In the genomic region with DNA sequence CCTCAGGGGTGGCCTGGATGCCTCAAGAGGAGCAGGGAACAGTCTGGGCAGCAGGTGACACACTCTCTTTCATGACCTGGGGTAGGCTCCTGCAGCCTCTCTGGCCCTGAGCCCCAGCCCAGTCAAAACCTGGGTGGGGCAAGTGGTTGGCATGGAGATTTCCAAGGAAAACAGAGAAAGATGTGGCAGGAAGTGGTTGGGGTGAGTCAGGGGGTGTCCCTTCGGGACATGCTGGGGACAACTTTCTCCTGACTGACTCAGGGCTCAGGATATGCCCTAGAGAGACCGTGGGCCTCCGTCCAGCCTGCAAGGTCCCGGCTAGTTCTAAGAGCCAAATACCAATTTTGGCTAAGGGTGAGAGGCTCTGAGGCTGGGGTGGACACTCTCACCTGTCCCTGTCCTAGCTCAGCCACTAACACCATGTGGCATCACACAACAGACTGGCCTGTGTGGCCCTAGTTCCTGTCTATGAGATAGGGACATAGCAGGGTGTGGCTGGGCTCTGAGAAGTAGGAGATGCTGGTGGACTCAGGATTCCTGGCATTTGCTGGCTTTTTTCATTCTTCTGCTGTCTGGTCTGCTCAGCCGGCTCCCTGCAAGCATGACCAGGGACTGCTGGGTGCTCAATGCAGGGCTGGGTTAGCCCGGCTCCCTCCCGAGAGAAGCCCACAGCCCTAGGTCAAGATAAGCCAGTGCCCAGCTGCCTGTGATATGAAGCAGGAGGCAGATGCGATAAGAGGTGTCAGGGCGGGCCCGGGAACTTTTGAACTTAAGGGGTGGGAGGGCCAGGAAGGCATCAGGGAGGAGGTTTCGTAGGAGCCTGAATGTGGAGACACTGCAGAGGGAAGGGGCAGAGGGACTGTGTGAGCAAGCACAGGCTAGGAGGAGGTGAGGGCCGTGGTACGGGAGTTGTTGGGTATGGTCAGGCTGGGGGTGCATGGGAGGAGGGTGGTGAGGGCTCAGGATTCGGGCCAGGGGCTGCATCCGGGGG, we compare ENCODE assay signal across 10 cellular contexts. TPM values are rescaled to one million over a fixed set of nuclear protein-coding genes. Genes with fewer than 3 reads are reported as not detected.
A peak's percentile ranks its signal among the peaks of the same experiment; 100 is the strongest.
DNase-seq lines count a peak whose midpoint lies in the region; ATAC-seq, FAIRE-seq and TF ChIP-seq lines count a peak whose summit lies in the region.
"Had no signal": no experiment of that assay in that cellular context is flagged by ENCODE, and none has a peak within 500 bp of the region (broad histone marks: within the 10 kb centered on the region; RNA-seq: fewer than 3 reads in every experiment).

No MANE protein-coding gene starts in this region.

- H3K9me1 ChIP-seq in K562 (ENCODE audit: control insufficient read depth, insufficient read depth, low read length) = no peaks in the 10 kb centered on the region

- ATAC-seq in activated naive CD4-positive, alpha-beta T cell treated with anti-CD3 and anti-CD28 coated beads, Interleukin-2, amount 50 U/mL, for 72 hours = peak; percentile 47 to 85
- ATAC-seq in K562 = peak; percentile 79

- H3K9ac ChIP-seq in K562 (ENCODE audit: insufficient read depth in 1 of 2, low read depth in 2 of 2, low read length in 2 of 2) (peak overlapping the region; percentile 56 to 84), kidney (ENCODE audit: low read length in 2 of 2) (peak overlapping the region in 1 of 2 donors; percentile 79)

- H3K4me1 Mint-ChIP-seq in activated T-helper 2 cell treated with anti-CD3 and anti-CD28 coated beads, Interferon-gamma antibody, Interleukin-2, Interleukin-4, amounts not matched to agents 10 μg/mL and 5 μg/mL and 100 μg/mL, durations not matched to agents 14 hours and 24 hours and 36 hours (ENCODE audit: low read depth) = peaks cover 1% of the 10 kb centered on the region
- H3K4me1 Mint-ChIP-seq: CD4-positive, CD25-positive, alpha-beta regulatory T cell had no signal

- TF ChIP-seq EP300 in K562 (IDR thresholded peaks at IDR 0.05; ENCODE audit: low read length) = peak; percentile 97

- no peak overlapping the region for H3K4me3 Mint-ChIP-seq in activated T-helper 2 cell treated with anti-CD3 and anti-CD28 coated beads, Interferon-gamma antibody, Interleukin-2, Interleukin-4, amounts not matched to agents 10 μg/mL and 5 μg/mL and 100 μg/mL, durations not matched to agents 14 hours and 24 hours and 36 hours (ENCODE audit: low read depth)
- H3K4me3 Mint-ChIP-seq: CD4-positive, CD25-positive, alpha-beta regulatory T cell; mesothelial cell of epicardium had no signal

- peak overlapping the region; percentile 5 for H3K4me3 ChIP-seq in K562
- H3K4me3 ChIP-seq in kidney (ENCODE audit: low read length in 2 of 2) = peak overlapping the region; percentile 77 to 94

- peak overlapping the region; percentile 42 for H2AFZ ChIP-seq in K562 (ENCODE audit: low read depth, low read length)

- no peaks in the 10 kb centered on the region for H3K27me3 Mint-ChIP-seq in activated T-helper 2 cell treated with anti-CD3 and anti-CD28 coated beads, Interferon-gamma antibody, Interleukin-2, Interleukin-4, amounts not matched to agents 10 μg/mL and 5 μg/mL and 100 μg/mL, durations not matched to agents 14 hours and 24 hours and 36 hours (ENCODE audit: low read depth)
- H3K27me3 Mint-ChIP-seq: CD4-positive, CD25-positive, alpha-beta regulatory T cell had no signal

- POLR2A ChIA-PET in K562 (lab: Yijun Ruan, JAX) = interaction anchor here (0.6 to 1.4 kb wide), 4 partner anchors 16 to 1828 kb away, joined by 3 read pairs; no protein-coding TSS in a partner anchor

- no peaks in the 10 kb centered on the region; the same call in 2 of the 3 replicates for H3K79me2 ChIP-seq in K562 (ENCODE audit: control insufficient read depth, insufficient read depth, low read length)

- CTCF ChIA-PET in K562 (lab: Yijun Ruan, JAX; ENCODE audit: low intra/inter-chr PET ratio) = no interaction called here

- H4K20me1 ChIP-seq in K562 (replicated peaks; ENCODE audit: control insufficient read depth, insufficient read depth, low read length) = no peaks in the 10 kb centered on the region

- TF ChIP-seq POLR2A in K562 (conservative IDR thresholded peaks at IDR 0.05) = no peak; the same call in 1 of the 2 replicates

- TF ChIP-seq RAD21 in K562 (CRISPR knock-in tag; conservative IDR thresholded peaks at IDR 0.05 in 1 of 2, IDR thresholded peaks at IDR 0.05 in 1 of 2) = no peak

- H3K4me1 ChIP-seq in K562 (replicated peaks in 1 of 2; ENCODE audit: control insufficient read depth in 2 of 2, insufficient read depth in 2 of 2, low read length in 2 of 2) (peaks cover 74 to 82% of the 10 kb centered on the region in 2 experiments), kidney (ENCODE audit: control insufficient read depth in 1 of 2, insufficient read depth in 1 of 2, low read depth in 1 of 2, low read length in 2 of 2) (peaks cover 4 to 6% of the 10 kb centered on the region in 2 donors)

- FAIRE-seq in K562 (lab: Jason Lieb, UNC) (peak; percentile 96), kidney (lab: Jason Lieb, UNC) (no peak), urothelium cell line (lab: Jason Lieb, UNC) (no peak), GM19239 (lab: Jason Lieb, UNC) (no peak)

- no peaks in the 10 kb centered on the region for H3K27me3 ChIP-seq in K562 (ENCODE audit: control insufficient read depth in 2 of 2, insufficient read depth in 2 of 2, low read length in 2 of 2)

- in situ Hi-C loops in K562 (cut with MboI) = no loop called here

- H3K27ac ChIP-seq in K562 (ENCODE audit: extremely low read depth, low read depth, low read length) = peak overlapping the region; percentile 82
- H3K27ac ChIP-seq in kidney (ENCODE audit: low read depth in 2 of 2, low read length in 2 of 2) = peak overlapping the region; percentile 8 to 81

- peak overlapping the region; percentile 11 to 68 for H3K27ac Mint-ChIP-seq in activated naive CD4-positive, alpha-beta T cell treated with anti-CD3 and anti-CD28 coated beads, Interleukin-2, amount 50 U/mL, for 72 hours
- H3K27ac Mint-ChIP-seq in activated T-helper 2 cell treated with anti-CD3 and anti-CD28 coated beads, Interferon-gamma antibody, Interleukin-2, Interleukin-4, amounts not matched to agents 10 μg/mL and 5 μg/mL and 100 μg/mL, durations not matched to agents 14 hours and 24 hours and 36 hours = no peak overlapping the region
- H3K27ac Mint-ChIP-seq: CD4-positive, CD25-positive, alpha-beta regulatory T cell; mesothelial cell of epicardium had no signal

- 0 out of 6 replicates have a peak, but pooled peaks of 1 of the 3 experiments have one; percentile 6 for TF ChIP-seq CTCF in K562 (IDR thresholded peaks at IDR 0.05 in 2 of 3, conservative IDR thresholded peaks at IDR 0.05 in 1 of 3; ENCODE audit: insufficient read depth in 2 of 3, low read depth in 1 of 3, low read length in 3 of 3)
- no peak for TF ChIP-seq CTCF in kidney (IDR thresholded peaks at IDR 0.05; ENCODE audit: borderline replicate concordance, extremely low read depth, insufficient read depth)

- H3K36me3 Mint-ChIP-seq in activated naive CD4-positive, alpha-beta T cell treated with anti-CD3 and anti-CD28 coated beads, Interleukin-2, amount 50 U/mL, for 72 hours = no peaks in the 10 kb centered on the region
- H3K36me3 Mint-ChIP-seq in activated T-helper 2 cell treated with anti-CD3 and anti-CD28 coated beads, Interferon-gamma antibody, Interleukin-2, Interleukin-4, amounts not matched to agents 10 μg/mL and 5 μg/mL and 100 μg/mL, durations not matched to agents 14 hours and 24 hours and 36 hours (ENCODE audit: low read depth) = no peaks in the 10 kb centered on the region
- H3K36me3 Mint-ChIP-seq: CD4-positive, CD25-positive, alpha-beta regulatory T cell; mesothelial cell of epicardium had no signal

- no TSS peak for BruUV-seq in K562 (replicated peaks; lab: Mats Ljungman, UMichigan)

- no peaks in the 10 kb centered on the region for H3K9me3 ChIP-seq in K562 (replicated peaks; ENCODE audit: control insufficient read depth, insufficient read depth, low read depth, low read length)
- H3K9me3 ChIP-seq in kidney (ENCODE audit: control insufficient read depth in 1 of 2, low read length in 2 of 2) = no peaks in the 10 kb centered on the region

- H3K4me2 ChIP-seq in K562 (ENCODE audit: insufficient read depth, low read length) = peak overlapping the region; percentile 70

- H3K36me3 ChIP-seq in K562 (ENCODE audit: control insufficient read depth, insufficient read depth, low read length) = no peaks in the 10 kb centered on the region
- H3K36me3 ChIP-seq in kidney (ENCODE audit: control insufficient read depth in 1 of 2, insufficient read depth in 2 of 2, low read length in 2 of 2) = no peaks in the 10 kb centered on the region

- H3K9me3 Mint-ChIP-seq in activated naive CD4-positive, alpha-beta T cell treated with anti-CD3 and anti-CD28 coated beads, Interleukin-2, amount 50 U/mL, for 72 hours = no peaks in the 10 kb centered on the region
- H3K9me3 Mint-ChIP-seq in activated T-helper 2 cell treated with anti-CD3 and anti-CD28 coated beads, Interferon-gamma antibody, Interleukin-2, Interleukin-4, amounts not matched to agents 10 μg/mL and 5 μg/mL and 100 μg/mL, durations not matched to agents 14 hours and 24 hours and 36 hours = no peaks in the 10 kb centered on the region
- H3K9me3 Mint-ChIP-seq: CD4-positive, CD25-positive, alpha-beta regulatory T cell; mesothelial cell of epicardium had no signal

- intact Hi-C loops in K562 (cut with micrococcal nuclease) = loop anchor here (1.0 to 2.0 kb wide), 3 partner anchors 18 to 154 kb away; no protein-coding TSS in a partner anchor
- intact Hi-C loops in kidney (cut with DNase I) = no loop called here
- intact Hi-C loops in activated T-helper 2 cell treated with anti-CD3 and anti-CD28 coated beads, Interferon-gamma antibody, Interleukin-2, Interleukin-4, amounts not matched to agents 10 μg/mL and 5 μg/mL and 100 μg/mL, durations not matched to agents 14 hours and 24 hours and 36 hours (cut with micrococcal nuclease) = no loop called here

- DNase-seq in activated naive CD4-positive, alpha-beta T cell treated with anti-CD3 and anti-CD28 coated beads, Interleukin-2, amount 50 U/mL, for 72 hours (ENCODE audit: low spot score in 2 of 2) = no peak
- no peak for DNase-seq in activated naive CD4-positive, alpha-beta T cell treated with anti-CD3 and anti-CD28 coated beads, Interleukin-2, amount 50 U/mL, for 16 hours
- DNase-seq in K562 (ENCODE audit: extremely low read depth in 1 of 4, low spot score in 3 of 4) (peak; percentile 92 to 94 (median 94)), kidney (no peak), urothelium cell line (ENCODE audit: low spot score) (peak; percentile 86), NCI-H1092 treated with DMSO at 0.1 percent for 48 hours (lab: John Stamatoyannopoulos, UW) (no peak), GM19239 (ENCODE audit: insufficient read length, low spot score) (no peak)
- no peak for DNase-seq in activated T-helper 2 cell treated with anti-CD3 and anti-CD28 coated beads, Interferon-gamma antibody, Interleukin-2, Interleukin-4, amounts not matched to agents 10 μg/mL and 5 μg/mL and 100 μg/mL, durations not matched to agents 14 hours and 24 hours and 36 hours (ENCODE audit: low spot score)
- DNase-seq: CD4-positive, CD25-positive, alpha-beta regulatory T cell had no signal

- 5% methylated on average over 15 of the region's 15 CpGs for WGBS in K562 (ENCODE audit: insufficient coverage, low coverage, missing lambda C conversion rate)

RNA-seq across cellular contexts. Expression of a gene that starts 3.3 kb away (rescaled TPM):
- total RNA-seq in activated naive CD4-positive, alpha-beta T cell treated with anti-CD3 and anti-CD28 coated beads, Interleukin-2, amount 50 U/mL, for 72 hours = under 1 TPM in 1 of 2 donors, not detected in 1; 0.11 TPM
- 3.5 and 8.8 TPM in 2 replicates for total RNA-seq in K562 (2011; cell fraction: chromatin; rRNA removed; ENCODE audit: low replicate concordance)
- total RNA-seq in K562 (2011; cell fraction: nucleolus; rRNA removed) = 9.5 and 9.6 TPM in 2 replicates
- 8.4 and 15.0 TPM in 2 replicates for total RNA-seq in K562 (2011; cell fraction: nucleoplasm; rRNA removed)
- 3.1 and 9.0 TPM in 2 replicates for total RNA-seq in K562 (2014; rRNA removed)
- total RNA-seq in K562 (2014; rRNA removed; fragmentation: Illumina TruSeq; extraction: Trizol) = 2.8 and 4.1 TPM in 2 replicates
- 3.6 and 4.2 TPM in 2 replicates for total RNA-seq in K562 (2015; rRNA removed; fragmentation: Illumina TruSeq; extraction: Trizol)
- 6.7 and 6.9 TPM in 2 replicates for total RNA-seq in K562 (2021)
- 8.7 and 12.6 TPM in 2 replicates for polyA plus RNA-seq in K562 (2011; rRNA removed)
- 8.5 and 20.6 TPM in 2 replicates for polyA plus RNA-seq in K562 (2011; cell fraction: cytosol; rRNA removed)
- 12.3 and 20.4 TPM in 2 replicates for polyA plus RNA-seq in K562 (2011; cell fraction: nucleus; rRNA removed)
- 3.2 and 4.3 TPM in 2 replicates for polyA plus RNA-seq in K562 (2012)
- 7.8 and 8.6 TPM in 2 replicates for polyA plus RNA-seq in K562 (2014; fragmentation: Illumina TruSeq; extraction: Trizol)
- under 1 TPM; 0.18 to 0.45 TPM for polyA plus RNA-seq in K562 (2014; fragmentation: Nextera tagmentation; extraction: Ambion mirVana)
- polyA plus RNA-seq in K562 (2014; rRNA removed) = 5.4 and 6.7 TPM in 2 replicates
- polyA minus RNA-seq in K562 (2011; rRNA and poly(A)+ RNA removed) = 6.1 and 10.7 TPM in 2 replicates
- 3.5 and 6.3 TPM in 2 replicates for polyA minus RNA-seq in K562 (2011; cell fraction: cytosol; rRNA and poly(A)+ RNA removed)
- polyA minus RNA-seq in K562 (2011; cell fraction: nucleus; rRNA and poly(A)+ RNA removed) = 2.7 and 2.8 TPM in 2 replicates
- total RNA-seq in kidney = 291 TPM
- polyA plus RNA-seq in kidney (ENCODE audit: insufficient read depth, low read depth, low replicate concordance) = 617 TPM
- not detected in 2 replicates for total RNA-seq in activated T-helper 2 cell treated with anti-CD3 and anti-CD28 coated beads, Interferon-gamma antibody, Interleukin-2, Interleukin-4, amounts not matched to agents 10 μg/mL and 5 μg/mL and 100 μg/mL, durations not matched to agents 14 hours and 24 hours and 36 hours
- polyA plus RNA-seq: CD4-positive, CD25-positive, alpha-beta regulatory T cell had no signal

RNA-seq across cellular contexts. Expression of a gene that starts 48.8 kb away (rescaled TPM):
- not detected for total RNA-seq in activated naive CD4-positive, alpha-beta T cell treated with anti-CD3 and anti-CD28 coated beads, Interleukin-2, amount 50 U/mL, for 72 hours
- not detected in 2 replicates for total RNA-seq in K562 (2011; cell fraction: chromatin; rRNA removed; ENCODE audit: low replicate concordance)
- total RNA-seq in K562 (2011; cell fraction: nucleolus; rRNA removed) = not detected in 2 replicates
- total RNA-seq in K562 (2011; cell fraction: nucleoplasm; rRNA removed) = not detected in 2 replicates
- 0.61 TPM in 1 of 2 replicates, not detected in the other for total RNA-seq in K562 (2014; rRNA removed)
- total RNA-seq in K562 (2014; rRNA removed; fragmentation: Illumina TruSeq; extraction: Trizol) = not detected in 2 replicates
- total RNA-seq in K562 (2015; rRNA removed; fragmentation: Illumina TruSeq; extraction: Trizol) = not detected in 2 replicates
- total RNA-seq in K562 (2021) = not detected in 2 replicates
- polyA plus RNA-seq in K562 (2011; rRNA removed) = not detected in 2 replicates
- polyA plus RNA-seq in K562 (2011; cell fraction: cytosol; rRNA removed) = not detected in 2 replicates
- 0.25 TPM in 1 of 2 replicates, not detected in the other for polyA plus RNA-seq in K562 (2011; cell fraction: nucleus; rRNA removed)
- polyA plus RNA-seq in K562 (2012) = not detected in 2 replicates
- polyA plus RNA-seq in K562 (2014; fragmentation: Illumina TruSeq; extraction: Trizol) = not detected in 2 replicates
- not detected for polyA plus RNA-seq in K562 (2014; fragmentation: Nextera tagmentation; extraction: Ambion mirVana)
- polyA plus RNA-seq in K562 (2014; rRNA removed) = not detected in 2 replicates
- not detected in 2 replicates for polyA minus RNA-seq in K562 (2011; rRNA and poly(A)+ RNA removed)
- polyA minus RNA-seq in K562 (2011; cell fraction: cytosol; rRNA and poly(A)+ RNA removed) = not detected in 2 replicates
- not detected in 2 replicates for polyA minus RNA-seq in K562 (2011; cell fraction: nucleus; rRNA and poly(A)+ RNA removed)
- total RNA-seq in kidney = not detected
- polyA plus RNA-seq in kidney (ENCODE audit: insufficient read depth, low read depth, low replicate concordance) = 0.75 TPM
- total RNA-seq in activated T-helper 2 cell treated with anti-CD3 and anti-CD28 coated beads, Interferon-gamma antibody, Interleukin-2, Interleukin-4, amounts not matched to agents 10 μg/mL and 5 μg/mL and 100 μg/mL, durations not matched to agents 14 hours and 24 hours and 36 hours = not detected in 2 replicates
- total RNA-seq: CD4-positive, CD25-positive, alpha-beta regulatory T cell; mesothelial cell of epicardium had no signal
- polyA plus RNA-seq: CD4-positive, CD25-positive, alpha-beta regulatory T cell had no signal

Comparison
In these comparisons a context has a peak if more than half of its experiments do, and no peak if none do; other contexts are left out.
1. DNase-seq: peak in K562 (4 of 4) and urothelium cell line (single experiment); none in activated naive CD4-positive, alpha-beta T cell treated with anti-CD3 and anti-CD28 coated beads, Interleukin-2, amount 50 U/mL, for 72 hours (0 of 2), activated naive CD4-positive, alpha-beta T cell treated with anti-CD3 and anti-CD28 coated beads, Interleukin-2, amount 50 U/mL, for 16 hours (single experiment), kidney (single experiment), activated T-helper 2 cell treated with anti-CD3 and anti-CD28 coated beads, Interferon-gamma antibody, Interleukin-2, Interleukin-4, amounts not matched to agents 10 μg/mL and 5 μg/mL and 100 μg/mL, durations not matched to agents 14 hours and 24 hours and 36 hours (single experiment), NCI-H1092 treated with DMSO at 0.1 percent for 48 hours (single experiment) and GM19239 (single experiment).
2. RNA of a gene that starts 3.3 kb away (total RNA-seq): 291 TPM in kidney (single experiment); 2.8 to 15.0 TPM in K562, not detected in activated T-helper 2 cell treated with anti-CD3 and anti-CD28 coated beads, Interferon-gamma antibody, Interleukin-2, Interleukin-4, amounts not matched to agents 10 μg/mL and 5 μg/mL and 100 μg/mL, durations not matched to agents 14 hours and 24 hours and 36 hours and 0.11 TPM in activated naive CD4-positive, alpha-beta T cell treated with anti-CD3 and anti-CD28 coated beads, Interleukin-2, amount 50 U/mL, for 72 hours; every median in the first group is over 10 times any median in the second.